In genomic region chr11:126062679-126063509, GRCh38 we compare ENCODE assay signal across 7 cellular contexts.
A peak's percentile ranks its signal among the peaks of the same experiment; 100 is the strongest.
DNase-seq lines count a peak whose midpoint lies in the region; ATAC-seq and TF ChIP-seq lines count a peak whose summit lies in the region.

Gene CDON (minus strand): TSS chr11:126062866. CDS start chr11:126023476, 39,390 bp downstream.

- in situ Hi-C loops in astrocyte of the spinal cord (cut with HindIII; ENCODE audit: low sequenced_read_pairs): no loop called here

- H3K4me3 ChIP-seq in astrocyte of the spinal cord (ENCODE audit: low read depth, low read length) (peak within 1 kb of the TSS; percentile 59), retinal pigment epithelial cell (ENCODE audit: low read length) (peak within 1 kb of the TSS; percentile 55)

- DNase-seq in NCI-H2081 (lab: John Stamatoyannopoulos, UW) (peak; percentile 96 to 97), T1000 (lab: John Stamatoyannopoulos, UW) (peak; percentile 73), astrocyte of the spinal cord (ENCODE audit: low read depth, low spot score) (peak; percentile 90), hippocampal formation (lab: John Stamatoyannopoulos, UW) (peak; percentile 83 to 90), retinal pigment epithelial cell (ENCODE audit: low read depth) (peak; percentile 73)

- TF ChIP-seq CTCF in astrocyte of the spinal cord (IDR thresholded peaks at IDR 0.05; ENCODE audit: low read depth, low read length): no peak
- TF ChIP-seq CTCF in retinal pigment epithelial cell (conservative IDR thresholded peaks at IDR 0.05; ENCODE audit: low read depth, low read length): no peak

- peak; percentile 96 for ATAC-seq in GM18517 (IDR thresholded peaks at IDR 0.05; ENCODE audit: unreplicated experiment)
- peak; percentile 97 for ATAC-seq in HG03045 (IDR thresholded peaks at IDR 0.05; ENCODE audit: unreplicated experiment)

Comparison
In these comparisons a context has a peak if more than half of its experiments do, and no peak if none do; other contexts are left out.
1. Peak in every context shown above with its lines: DNase-seq, ATAC-seq and H3K4me3 ChIP-seq.